In the genomic region with DNA sequence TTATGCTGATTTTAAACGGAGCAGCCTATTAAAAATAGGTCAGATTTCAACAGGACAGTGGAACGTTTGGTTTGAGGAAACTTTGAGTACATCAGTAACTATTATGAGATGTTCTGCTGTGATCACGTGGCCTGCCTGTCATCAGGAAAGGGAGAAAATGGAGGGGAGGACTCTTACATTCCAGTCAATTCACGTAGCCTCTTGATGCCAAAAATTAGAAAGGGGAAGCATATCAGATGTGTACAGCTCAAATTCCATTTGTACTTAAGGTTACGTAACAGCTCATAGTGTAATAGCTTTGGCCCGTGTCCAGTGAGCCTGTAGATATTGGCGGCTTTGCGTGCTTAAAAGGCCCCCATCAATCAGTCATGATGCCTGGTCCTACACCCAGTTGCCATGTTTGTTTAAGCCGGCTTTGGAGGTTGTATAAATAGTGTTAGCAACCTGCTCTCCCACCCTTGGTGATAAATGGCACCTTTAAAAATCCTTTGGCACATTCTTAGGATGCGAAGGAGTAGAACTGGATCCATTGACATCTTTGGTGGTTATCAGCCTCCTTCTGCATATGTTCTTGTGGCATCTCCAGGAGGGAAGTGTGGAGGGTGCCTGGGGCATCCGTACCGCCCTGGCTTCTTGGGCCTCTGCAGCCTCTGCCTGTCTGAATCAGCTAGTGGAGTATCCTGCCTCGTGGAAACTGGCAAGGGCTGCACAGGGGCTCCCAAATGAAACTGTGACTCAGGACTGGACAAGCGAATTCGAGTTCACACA, we compare ENCODE assay signal across 9 cellular contexts.
A peak's percentile ranks its signal among the peaks of the same experiment; 100 is the strongest.
DNase-seq lines count a peak whose midpoint lies in the region; ATAC-seq and TF ChIP-seq lines count a peak whose summit lies in the region.
"Had no signal": no experiment of that assay in that cellular context is flagged by ENCODE, and none has a peak within 500 bp of the region (broad histone marks: within the 10 kb centered on the region; RNA-seq: fewer than 3 reads in every experiment).

No MANE protein-coding gene starts in this region.

- POLR2A ChIA-PET in activated CD8-positive, alpha-beta T cell treated with anti-CD3 and anti-CD28 coated beads for 36 hours (lab: Charles Lee), result no interaction called here

- peaks cover 4% of the 10 kb centered on the region for H3K27me3 Mint-ChIP-seq in activated CD8-positive, alpha-beta T cell treated with anti-CD3 and anti-CD28 coated beads for 36 hours

- TF ChIP-seq CTCF in ascending aorta (IDR thresholded peaks at IDR 0.05), result no peak
- TF ChIP-seq CTCF in right lobe of liver (IDR thresholded peaks at IDR 0.05), result no peak
- no peak for TF ChIP-seq CTCF in activated CD8-positive, alpha-beta T cell treated with anti-CD3 and anti-CD28 coated beads for 36 hours (IDR thresholded peaks at IDR 0.05)
- TF ChIP-seq CTCF in MM.1S (IDR thresholded peaks at IDR 0.05; ENCODE audit: low read length), result no peak

- H3K4me2 ChIP-seq in MM.1S (ENCODE audit: low read depth, low read length), result no peak overlapping the region

- H2AFZ ChIP-seq in MM.1S (ENCODE audit: low read length), result no peak overlapping the region

- H3K36me3 Mint-ChIP-seq in activated CD8-positive, alpha-beta T cell treated with anti-CD3 and anti-CD28 coated beads for 36 hours (ENCODE audit: low read depth), result no peaks in the 10 kb centered on the region

- H3K4me3 Mint-ChIP-seq in activated CD8-positive, alpha-beta T cell treated with anti-CD3 and anti-CD28 coated beads for 36 hours, result no peak overlapping the region

- H4K20me1 ChIP-seq in MM.1S (ENCODE audit: insufficient read depth, low read length), result no peaks in the 10 kb centered on the region; the same call in 1 of the 2 replicates

- no peaks in the 10 kb centered on the region for H3K79me2 ChIP-seq in MM.1S (ENCODE audit: low read length)

- H3K27ac Mint-ChIP-seq in activated CD8-positive, alpha-beta T cell treated with anti-CD3 and anti-CD28 coated beads for 36 hours, result no peak overlapping the region

- TF ChIP-seq POLR2A in right lobe of liver (IDR thresholded peaks at IDR 0.05), result no peak

- peak; percentile 73 for DNase-seq in AG08395 (ENCODE audit: low spot score)
- DNase-seq in NCI-H1417 (lab: John Stamatoyannopoulos, UW), result peak; percentile 22 to 90 (median 60)
- DNase-seq in ascending aorta (ENCODE audit: low spot score in 2 of 2), result peak; percentile 31 to 90
- peak; percentile 54 to 84 (median 75) for DNase-seq in right lobe of liver
- no peak for DNase-seq in activated T-cell treated with anti-CD3 and anti-CD28 coated beads for 4 hours
- no peak for DNase-seq in activated CD8-positive, alpha-beta T cell treated with anti-CD3 and anti-CD28 coated beads for 36 hours
- DNase-seq in MM.1S, result no peak

- ATAC-seq in right lobe of liver (peak; percentile 79 to 88 (median 84)), HG03460 (IDR thresholded peaks at IDR 0.05; ENCODE audit: unreplicated experiment) (no peak)
- ATAC-seq in activated CD8-positive, alpha-beta T cell treated with anti-CD3 and anti-CD28 coated beads for 36 hours, result no peak

- H3K9me3 Mint-ChIP-seq in activated CD8-positive, alpha-beta T cell treated with anti-CD3 and anti-CD28 coated beads for 36 hours, result no peaks in the 10 kb centered on the region

- H3K9me3 ChIP-seq in ascending aorta (no peaks in the 10 kb centered on the region), right lobe of liver (no peaks in the 10 kb centered on the region), MM.1S (replicated peaks; ENCODE audit: insufficient read depth, low read length) (no peaks in the 10 kb centered on the region)
- H3K9me3 ChIP-seq: neutrophil had no signal

- no peaks in the 10 kb centered on the region for H3K27me3 ChIP-seq in ascending aorta
- H3K27me3 ChIP-seq in right lobe of liver, result no peaks in the 10 kb centered on the region
- no peaks in the 10 kb centered on the region for H3K27me3 ChIP-seq in MM.1S (replicated peaks; ENCODE audit: insufficient read depth, low read length)

- H3K27ac ChIP-seq in ascending aorta (peak overlapping the region; percentile 80 to 93), right lobe of liver (peak overlapping the region; percentile 59 to 94 (median 87)), MM.1S (ENCODE audit: low read length) (no peak overlapping the region)
- H3K27ac ChIP-seq: neutrophil had no signal

- intact Hi-C loops in ascending aorta (cut with DNase I) (loop anchor here (1.0 to 10.0 kb wide), 5 partner anchors 16 to 158 kb away; no protein-coding TSS in a partner anchor), right lobe of liver (cut with DNase I) (no loop called here)
- intact Hi-C loops in activated CD8-positive, alpha-beta T cell treated with anti-CD3 and anti-CD28 coated beads for 36 hours (cut with micrococcal nuclease), result no loop called here

- H3K36me3 ChIP-seq in ascending aorta (no peaks in the 10 kb centered on the region), right lobe of liver (no peaks in the 10 kb centered on the region), MM.1S (replicated peaks; ENCODE audit: insufficient read depth, low read length) (no peaks in the 10 kb centered on the region)
- H3K36me3 ChIP-seq: neutrophil had no signal

- H3K9me2 ChIP-seq in MM.1S (replicated peaks; ENCODE audit: insufficient read depth, low read length), result no peaks in the 10 kb centered on the region

- H3K4me1 ChIP-seq in ascending aorta, result peaks cover 0 to 49% of the 10 kb centered on the region in 2 donors
- peaks cover 0 to 35% (median 15%) of the 10 kb centered on the region in 4 donors for H3K4me1 ChIP-seq in right lobe of liver
- no peaks in the 10 kb centered on the region for H3K4me1 ChIP-seq in MM.1S (ENCODE audit: low read length)

- H3K4me1 Mint-ChIP-seq in activated CD8-positive, alpha-beta T cell treated with anti-CD3 and anti-CD28 coated beads for 36 hours (ENCODE audit: low read depth), result no peaks in the 10 kb centered on the region

- peak overlapping the region in 1 of 2 donors; percentile 18 for H3K4me3 ChIP-seq in ascending aorta
- peak overlapping the region in 1 of 3 donors; percentile 23 for H3K4me3 ChIP-seq in right lobe of liver
- no peak overlapping the region for H3K4me3 ChIP-seq in MM.1S (ENCODE audit: low read length)

- no peak overlapping the region for H3K9ac ChIP-seq in MM.1S (ENCODE audit: low read length)

- CTCF ChIA-PET in activated CD8-positive, alpha-beta T cell treated with anti-CD3 and anti-CD28 coated beads for 36 hours (lab: Charles Lee), result no interaction called here

- H3F3A ChIP-seq in MM.1S (ENCODE audit: insufficient read depth, low read length), result no peaks in the 10 kb centered on the region

- WGBS in right lobe of liver (ENCODE audit: insufficient coverage, low coverage, low lambda C conversion rate, missing lambda C conversion rate), result 14% methylated on average over 14 of the region's 15 CpGs

Comparison
In these comparisons a context has a peak if more than half of its experiments do, and no peak if none do; other contexts are left out.
1. DNase-seq: peak in AG08395 (single experiment), NCI-H1417 (3 of 3), ascending aorta (2 of 2) and right lobe of liver (3 of 3); none in activated T-cell treated with anti-CD3 and anti-CD28 coated beads for 4 hours (single experiment), activated CD8-positive, alpha-beta T cell treated with anti-CD3 and anti-CD28 coated beads for 36 hours (single experiment) and MM.1S (single experiment).
2. ATAC-seq: peak in right lobe of liver (4 of 4); none in HG03460 (single experiment) and activated CD8-positive, alpha-beta T cell treated with anti-CD3 and anti-CD28 coated beads for 36 hours (single experiment).